1 cellular context compared by ENCODE assay signal in the genomic region with DNA sequence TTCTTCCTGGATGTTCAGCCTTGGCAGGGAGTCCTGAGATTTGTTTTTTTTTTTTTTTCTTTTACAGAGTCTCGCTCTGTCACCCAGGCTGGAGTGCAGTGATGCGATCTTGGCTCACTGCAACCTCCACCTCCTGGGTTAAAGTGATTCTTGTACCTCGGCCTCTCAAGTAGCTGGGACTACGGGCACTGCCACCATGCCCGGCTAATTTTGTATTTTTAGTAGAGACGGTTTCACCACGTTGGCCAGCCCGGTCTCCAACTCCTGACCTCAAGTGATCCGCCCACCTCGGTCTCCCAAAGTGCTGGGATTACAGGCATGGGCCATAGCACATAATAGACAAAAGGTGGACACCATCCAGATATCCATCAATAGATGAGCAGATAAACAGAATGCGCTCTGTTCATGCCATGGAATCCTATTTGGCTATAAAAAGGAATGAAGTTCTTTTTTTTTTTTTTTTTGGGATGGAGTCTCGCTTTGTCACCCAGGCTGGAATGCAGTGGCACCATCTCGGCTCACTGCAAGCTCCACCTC. TPM values are rescaled to one million over a fixed set of nuclear protein-coding genes. Genes with fewer than 3 reads are reported as not detected.
"Had no signal": no experiment of that assay in that cellular context is flagged by ENCODE, and none has a peak within 500 bp of the region (broad histone marks: within the 10 kb centered on the region; RNA-seq: fewer than 3 reads in every experiment).

No MANE protein-coding gene starts in this region.

RNA-seq across cellular contexts. Expression of a gene that starts 10.3 kb away (rescaled TPM):
- total RNA-seq: left ventricle myocardium superior had no signal
